10 cellular contexts compared by ENCODE assay signal in the genomic region with DNA sequence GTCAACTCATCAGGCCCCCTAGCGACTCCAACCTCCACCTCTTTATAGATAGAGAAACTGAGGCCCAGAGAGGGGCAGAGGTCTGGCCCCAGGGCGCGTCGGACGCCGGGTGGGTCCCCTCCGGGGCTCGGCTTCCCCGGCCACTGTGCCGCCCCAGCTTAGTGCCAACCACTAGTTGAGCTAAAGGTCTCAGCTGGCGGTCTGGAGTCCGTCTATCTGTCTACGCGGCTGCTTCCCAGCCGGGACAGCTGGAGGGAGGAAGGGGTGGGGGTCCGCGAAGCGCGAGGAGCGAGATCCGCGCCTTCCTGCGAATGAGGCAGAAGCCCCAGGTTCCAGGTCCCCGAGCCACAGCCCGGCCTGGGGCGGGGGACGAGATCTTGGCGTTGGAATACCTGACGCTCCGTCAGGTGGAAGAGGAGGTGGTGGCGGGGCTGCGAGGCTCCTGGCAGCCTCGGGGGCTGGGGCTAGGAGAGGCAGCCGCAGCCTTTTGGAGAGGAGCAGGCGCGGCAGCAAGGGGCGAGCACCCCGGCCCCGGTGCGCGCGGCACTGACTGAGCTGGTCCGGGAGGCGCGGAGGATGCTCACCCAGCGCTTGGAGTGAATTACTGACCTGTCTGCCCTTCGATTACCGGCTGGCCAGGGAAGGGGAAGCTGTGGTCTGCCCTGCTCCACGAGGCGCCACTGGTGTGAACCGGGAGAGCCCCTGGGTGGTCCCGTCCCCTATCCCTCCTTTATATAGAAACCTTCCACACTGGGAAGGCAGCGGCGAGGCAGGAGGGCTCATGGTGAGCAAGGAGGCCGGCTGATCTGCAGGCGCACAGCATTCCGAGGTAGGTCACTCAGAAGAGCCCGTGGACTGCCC. TPM values are rescaled to one million over a fixed set of nuclear protein-coding genes. Genes with fewer than 3 reads are reported as not detected.
A peak's percentile ranks its signal among the peaks of the same experiment; 100 is the strongest.
DNase-seq lines count a peak whose midpoint lies in the region; ATAC-seq and TF ChIP-seq lines count a peak whose summit lies in the region.
"Had no signal": no experiment of that assay in that cellular context is flagged by ENCODE, and none has a peak within 500 bp of the region (broad histone marks: within the 10 kb centered on the region; RNA-seq: fewer than 3 reads in every experiment).

No MANE protein-coding gene starts in this region.

- peaks cover 70% of the 10 kb centered on the region for H3K27me3 ChIP-seq in NT2/D1 (ENCODE audit: insufficient read depth, insufficient read length)

- H3K9me3 ChIP-seq in NT2/D1 (ENCODE audit: insufficient read depth, low read length), result no peaks in the 10 kb centered on the region

- H3K36me3 ChIP-seq in NT2/D1 (ENCODE audit: insufficient read depth, insufficient read length, low read length), result no peaks in the 10 kb centered on the region

- peak; percentile 21 for ATAC-seq in omental fat pad (ENCODE audit: low FRiP score)
- ATAC-seq in HG02885 (IDR thresholded peaks at IDR 0.05; ENCODE audit: poor library complexity, unreplicated experiment), result no peak

- peak overlapping the region; percentile 65 for H3K4me3 ChIP-seq in AG04449 (ENCODE audit: low read depth, low read length)
- H3K4me3 ChIP-seq in NT2/D1 (ENCODE audit: insufficient read length, low read depth), result peak overlapping the region; percentile 41

- H3K27me3 Mint-ChIP-seq in glutamatergic neuron (ENCODE audit: unreplicated experiment), result peaks cover 16% of the 10 kb centered on the region

- H3K27ac Mint-ChIP-seq in glutamatergic neuron (ENCODE audit: unreplicated experiment), result no peak overlapping the region
- H3K27ac Mint-ChIP-seq: activated T-helper 2 cell treated with anti-CD3 and anti-CD28 coated beads, Interferon-gamma antibody, Interleukin-2, Interleukin-4, amounts not matched to agents 10 μg/mL and 5 μg/mL and 100 μg/mL, durations not matched to agents 14 hours and 24 hours and 36 hours had no signal

- no peak overlapping the region for H3K9ac ChIP-seq in NT2/D1 (ENCODE audit: insufficient read length, low read depth)

- peak overlapping the region; percentile 69 for H3K4me3 Mint-ChIP-seq in glutamatergic neuron (ENCODE audit: unreplicated experiment)

- TF ChIP-seq CTCF in AG04449 (IDR thresholded peaks at IDR 0.05; ENCODE audit: insufficient read depth, low read length, missing control alignments), result no peak
- TF ChIP-seq CTCF in glutamatergic neuron (IDR thresholded peaks at IDR 0.05; ENCODE audit: partially characterized antibody, unreplicated experiment), result no peak
- no peak for TF ChIP-seq CTCF in omental fat pad (IDR thresholded peaks at IDR 0.05)

- H3K9me3 Mint-ChIP-seq in glutamatergic neuron (ENCODE audit: unreplicated experiment), result peaks cover 4% of the 10 kb centered on the region
- H3K9me3 Mint-ChIP-seq: activated T-helper 2 cell treated with anti-CD3 and anti-CD28 coated beads, Interferon-gamma antibody, Interleukin-2, Interleukin-4, amounts not matched to agents 10 μg/mL and 5 μg/mL and 100 μg/mL, durations not matched to agents 14 hours and 24 hours and 36 hours had no signal

- POLR2A ChIA-PET in AG04449 (lab: Yijun Ruan, JAX), result interaction anchor here (0.7 to 1.6 kb wide), 2 partner anchors 16 to 60 kb away, joined by 3 read pairs; no protein-coding TSS in a partner anchor

- H3K4me1 Mint-ChIP-seq in glutamatergic neuron (ENCODE audit: low read depth, unreplicated experiment), result no peaks in the 10 kb centered on the region

- H3K36me3 Mint-ChIP-seq in glutamatergic neuron (ENCODE audit: unreplicated experiment), result no peaks in the 10 kb centered on the region

- DNase-seq in AG04449 (ENCODE audit: low read depth, low spot score) (no peak), NT2/D1 (ENCODE audit: low read depth, low spot score) (no peak), glutamatergic neuron (peak; percentile 34), omental fat pad (ENCODE audit: low spot score) (no peak), SKM-1 (lab: John Stamatoyannopoulos, UW; ENCODE audit: unreplicated experiment) (no peak), GF-D8 (lab: John Stamatoyannopoulos, UW) (no peak), AML-193 (lab: John Stamatoyannopoulos, UW) (no peak)
- DNase-seq: NK-92 treated with Interleukin-12 subunit alpha and Interleukin-12 subunit beta, amount 100 ng/mL, for 24 hours had no signal

- H3K4me1 ChIP-seq in NT2/D1 (ENCODE audit: insufficient read depth, insufficient read length), result peaks cover 6% of the 10 kb centered on the region

- CTCF ChIA-PET in AG04449 (lab: Yijun Ruan, JAX), result no interaction called here

RNA-seq across cellular contexts. Expression of gene PODN, which starts 0.9 kb away (rescaled TPM):
- total RNA-seq in glutamatergic neuron (ENCODE audit: unreplicated experiment), result 3.1 TPM
- 100 to 1,000 TPM in 3 of 4 donors, 10 to 100 TPM in 1; 99.8 to 440 (median 251) TPM for total RNA-seq in omental fat pad
- total RNA-seq: activated T-helper 2 cell treated with anti-CD3 and anti-CD28 coated beads, Interferon-gamma antibody, Interleukin-2, Interleukin-4, amounts not matched to agents 10 μg/mL and 5 μg/mL and 100 μg/mL, durations not matched to agents 14 hours and 24 hours and 36 hours had no signal

Comparison
In these comparisons a context has a peak if more than half of its experiments do, and no peak if none do; other contexts are left out.
1. RNA of gene PODN, which starts 0.9 kb away (total RNA-seq): 99.8 to 440 TPM in omental fat pad; 3.1 TPM in glutamatergic neuron (single experiment); every median in the first group is over 10 times any median in the second.